In the genomic region with DNA sequence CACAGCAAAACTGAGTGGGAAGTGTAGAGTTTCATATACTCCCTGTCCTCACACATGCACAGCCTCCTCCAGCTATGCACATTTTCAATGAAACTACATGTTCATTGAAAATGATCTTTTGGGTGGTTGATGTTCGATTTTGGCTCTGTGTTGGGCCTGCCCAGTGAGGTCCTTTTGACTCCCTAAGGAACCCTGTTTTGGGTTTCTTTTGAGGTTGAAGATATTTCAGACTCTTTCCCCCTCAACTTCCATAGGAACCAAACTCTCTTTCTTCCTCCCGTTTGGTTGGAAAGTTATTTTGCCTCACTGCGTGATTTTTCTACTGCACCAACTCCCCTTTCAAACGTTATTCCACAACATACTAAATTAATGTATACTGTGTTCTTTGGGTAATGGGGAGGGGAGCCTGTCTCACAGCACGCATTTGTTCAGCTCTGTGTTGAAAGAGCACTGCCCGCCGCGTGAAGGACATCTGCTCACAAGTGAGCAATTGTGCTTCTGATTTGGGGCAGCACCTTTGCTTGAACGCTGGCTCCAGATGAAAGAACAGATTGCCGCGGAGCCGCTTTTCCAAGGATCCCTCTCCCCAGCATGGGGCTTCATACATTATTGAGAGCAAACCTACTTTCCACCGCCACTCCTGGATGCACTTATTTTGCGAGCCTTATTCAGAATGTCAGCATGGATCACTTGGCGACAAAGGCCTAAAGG, we compare ENCODE assay signal across 1 cellular context.
TF ChIP-seq lines count a peak whose summit lies in the region.

No MANE protein-coding gene starts in this region.

TF ChIP-seq in HepG2, 621 proteins besides CTCF, POLR2A, EP300 and RAD21 (continued from another document and continues in another):
- TF ChIP-seq ZBED4 (CRISPR knock-in tag; IDR thresholded peaks at IDR 0.05; ENCODE audit: borderline replicate concordance) = peak; percentile 83
- TF ChIP-seq MZF1 (CRISPR knock-in tag; IDR thresholded peaks at IDR 0.05; ENCODE audit: borderline replicate concordance) = no peak
- no peak for TF ChIP-seq ZC3H4 (CRISPR knock-in tag; IDR thresholded peaks at IDR 0.05; ENCODE audit: borderline replicate concordance)
- TF ChIP-seq GFI1 (CRISPR knock-in tag; IDR thresholded peaks at IDR 0.05; ENCODE audit: borderline replicate concordance) = peak; percentile 75
- peak; percentile 80 for TF ChIP-seq TEAD3 (CRISPR knock-in tag; optimal IDR thresholded peaks at IDR 0.05; ENCODE audit: borderline replicate concordance)
- TF ChIP-seq, protein P1, sequence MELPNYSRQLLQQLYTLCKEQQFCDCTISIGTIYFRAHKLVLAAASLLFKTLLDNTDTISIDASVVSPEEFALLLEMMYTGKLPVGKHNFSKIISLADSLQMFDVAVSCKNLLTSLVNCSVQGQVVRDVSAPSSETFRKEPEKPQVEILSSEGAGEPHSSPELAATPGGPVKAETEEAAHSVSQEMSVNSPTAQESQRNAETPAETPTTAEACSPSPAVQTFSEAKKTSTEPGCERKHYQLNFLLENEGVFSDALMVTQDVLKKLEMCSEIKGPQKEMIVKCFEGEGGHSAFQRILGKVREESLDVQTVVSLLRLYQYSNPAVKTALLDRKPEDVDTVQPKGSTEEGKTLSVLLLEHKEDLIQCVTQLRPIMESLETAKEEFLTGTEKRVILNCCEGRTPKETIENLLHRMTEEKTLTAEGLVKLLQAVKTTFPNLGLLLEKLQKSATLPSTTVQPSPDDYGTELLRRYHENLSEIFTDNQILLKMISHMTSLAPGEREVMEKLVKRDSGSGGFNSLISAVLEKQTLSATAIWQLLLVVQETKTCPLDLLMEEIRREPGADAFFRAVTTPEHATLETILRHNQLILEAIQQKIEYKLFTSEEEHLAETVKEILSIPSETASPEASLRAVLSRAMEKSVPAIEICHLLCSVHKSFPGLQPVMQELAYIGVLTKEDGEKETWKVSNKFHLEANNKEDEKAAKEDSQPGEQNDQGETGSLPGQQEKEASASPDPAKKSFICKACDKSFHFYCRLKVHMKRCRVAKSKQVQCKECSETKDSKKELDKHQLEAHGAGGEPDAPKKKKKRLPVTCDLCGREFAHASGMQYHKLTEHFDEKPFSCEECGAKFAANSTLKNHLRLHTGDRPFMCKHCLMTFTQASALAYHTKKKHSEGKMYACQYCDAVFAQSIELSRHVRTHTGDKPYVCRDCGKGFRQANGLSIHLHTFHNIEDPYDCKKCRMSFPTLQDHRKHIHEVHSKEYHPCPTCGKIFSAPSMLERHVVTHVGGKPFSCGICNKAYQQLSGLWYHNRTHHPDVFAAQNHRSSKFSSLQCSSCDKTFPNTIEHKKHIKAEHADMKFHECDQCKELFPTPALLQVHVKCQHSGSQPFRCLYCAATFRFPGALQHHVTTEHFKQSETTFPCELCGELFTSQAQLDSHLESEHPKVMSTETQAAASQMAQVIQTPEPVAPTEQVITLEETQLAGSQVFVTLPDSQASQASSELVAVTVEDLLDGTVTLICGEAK (IDR thresholded peaks at IDR 0.05) = no peak
- TF ChIP-seq, protein P1 (CRISPR knock-in tag; IDR thresholded peaks at IDR 0.05) = peak; percentile 55; the same call in 1 of the 2 replicates
- TF ChIP-seq ZNF792 (CRISPR knock-in tag; IDR thresholded peaks at IDR 0.05) = peak; percentile 94
- TF ChIP-seq ZNF234 (CRISPR knock-in tag; conservative IDR thresholded peaks at IDR 0.05) = no peak
- peak; percentile 56; the same call in 1 of the 2 replicates for TF ChIP-seq KAT7 (CRISPR knock-in tag; IDR thresholded peaks at IDR 0.05; ENCODE audit: borderline replicate concordance)
- no peak for TF ChIP-seq CENPBD1 (CRISPR knock-in tag; IDR thresholded peaks at IDR 0.05; ENCODE audit: borderline replicate concordance, low read depth)
- 0 out of 2 replicates have a peak, but pooled peaks have one; percentile 36 for TF ChIP-seq MTERF4 (CRISPR knock-in tag; IDR thresholded peaks at IDR 0.05)
- peak; percentile 73 for TF ChIP-seq GATAD1 (CRISPR knock-in tag; IDR thresholded peaks at IDR 0.05)
- no peak for TF ChIP-seq SP4 (CRISPR knock-in tag; IDR thresholded peaks at IDR 0.05)
- no peak for TF ChIP-seq ELF4 (CRISPR knock-in tag; IDR thresholded peaks at IDR 0.05; ENCODE audit: borderline replicate concordance)
- TF ChIP-seq TBX2 (CRISPR knock-in tag; IDR thresholded peaks at IDR 0.05; ENCODE audit: borderline replicate concordance) = peak; percentile 99
- no peak for TF ChIP-seq DZIP1 (CRISPR knock-in tag; IDR thresholded peaks at IDR 0.05)
- TF ChIP-seq ZNF124 (CRISPR knock-in tag; IDR thresholded peaks at IDR 0.05) = peak; percentile 64; the same call in 1 of the 2 replicates
- TF ChIP-seq AGO2 (optimal IDR thresholded peaks at IDR 0.05; ENCODE audit: low read depth, low read length) = no peak
- peak; percentile 58; the same call in 1 of the 2 replicates for TF ChIP-seq FOXJ3 (CRISPR knock-in tag; IDR thresholded peaks at IDR 0.05; ENCODE audit: borderline replicate concordance)
- TF ChIP-seq SP2 (CRISPR knock-in tag; IDR thresholded peaks at IDR 0.05) = no peak
- no peak for TF ChIP-seq KLF13 (CRISPR knock-in tag; IDR thresholded peaks at IDR 0.05)
- peak; percentile 45; the same call in 1 of the 2 replicates for TF ChIP-seq STAG1 (CRISPR knock-in tag; IDR thresholded peaks at IDR 0.05)
- TF ChIP-seq FIP1L1 (IDR thresholded peaks at IDR 0.05; ENCODE audit: borderline replicate concordance, insufficient read depth, low read depth, low read length) = no peak
- TF ChIP-seq MBD4 (IDR thresholded peaks at IDR 0.05; ENCODE audit: borderline replicate concordance, low read length) = no peak
- peak; percentile 93 for TF ChIP-seq NFIC (IDR thresholded peaks at IDR 0.05; ENCODE audit: low read length)
- TF ChIP-seq HOXD1 (CRISPR knock-in tag; IDR thresholded peaks at IDR 0.05) = peak; percentile 69; the same call in 1 of the 2 replicates
- TF ChIP-seq E2F2 (CRISPR knock-in tag; IDR thresholded peaks at IDR 0.05; ENCODE audit: borderline replicate concordance) = no peak
- TF ChIP-seq, protein P2, sequence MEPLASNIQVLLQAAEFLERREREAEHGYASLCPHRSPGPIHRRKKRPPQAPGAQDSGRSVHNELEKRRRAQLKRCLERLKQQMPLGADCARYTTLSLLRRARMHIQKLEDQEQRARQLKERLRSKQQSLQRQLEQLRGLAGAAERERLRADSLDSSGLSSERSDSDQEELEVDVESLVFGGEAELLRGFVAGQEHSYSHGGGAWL (CRISPR knock-in tag; IDR thresholded peaks at IDR 0.05) = peak; percentile 64; the same call in 1 of the 2 replicates
- TF ChIP-seq, protein P3, sequence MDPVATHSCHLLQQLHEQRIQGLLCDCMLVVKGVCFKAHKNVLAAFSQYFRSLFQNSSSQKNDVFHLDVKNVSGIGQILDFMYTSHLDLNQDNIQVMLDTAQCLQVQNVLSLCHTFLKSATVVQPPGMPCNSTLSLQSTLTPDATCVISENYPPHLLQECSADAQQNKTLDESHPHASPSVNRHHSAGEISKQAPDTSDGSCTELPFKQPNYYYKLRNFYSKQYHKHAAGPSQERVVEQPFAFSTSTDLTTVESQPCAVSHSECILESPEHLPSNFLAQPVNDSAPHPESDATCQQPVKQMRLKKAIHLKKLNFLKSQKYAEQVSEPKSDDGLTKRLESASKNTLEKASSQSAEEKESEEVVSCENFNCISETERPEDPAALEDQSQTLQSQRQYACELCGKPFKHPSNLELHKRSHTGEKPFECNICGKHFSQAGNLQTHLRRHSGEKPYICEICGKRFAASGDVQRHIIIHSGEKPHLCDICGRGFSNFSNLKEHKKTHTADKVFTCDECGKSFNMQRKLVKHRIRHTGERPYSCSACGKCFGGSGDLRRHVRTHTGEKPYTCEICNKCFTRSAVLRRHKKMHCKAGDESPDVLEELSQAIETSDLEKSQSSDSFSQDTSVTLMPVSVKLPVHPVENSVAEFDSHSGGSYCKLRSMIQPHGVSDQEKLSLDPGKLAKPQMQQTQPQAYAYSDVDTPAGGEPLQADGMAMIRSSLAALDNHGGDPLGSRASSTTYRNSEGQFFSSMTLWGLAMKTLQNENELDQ (CRISPR knock-in tag; IDR thresholded peaks at IDR 0.05; ENCODE audit: borderline replicate concordance) = no peak
